In genomic region chr12:107088912-107089311, GRCh38 we compare ENCODE assay signal across 3 cellular contexts.
TF ChIP-seq lines count a peak whose summit lies in the region.

No MANE protein-coding gene starts in this region.

TF ChIP-seq in SK-N-SH treated with all-trans-retinoic acid at 6 μM for 48 hours, 23 proteins besides CTCF, POLR2A, EP300 and RAD21:
- TF ChIP-seq ZC3H10 (CRISPR knock-in tag; IDR thresholded peaks at IDR 0.05) (no peak), ZFP3 (CRISPR knock-in tag; IDR thresholded peaks at IDR 0.05) (no peak), GLIS3 (CRISPR knock-in tag; IDR thresholded peaks at IDR 0.05) (no peak), ISL1 (CRISPR knock-in tag; IDR thresholded peaks at IDR 0.05) (no peak), ZNF8 (CRISPR knock-in tag; IDR thresholded peaks at IDR 0.05) (peak; percentile 96), ZFP30 (CRISPR knock-in tag; IDR thresholded peaks at IDR 0.05) (no peak)
TF ChIP-seq in SK-N-SH treated with all-trans-retinoic acid at 6 μM for 48 hours: peak in this region for 1.

TF ChIP-seq in SK-N-SH, 30 proteins besides CTCF, POLR2A, EP300 and RAD21:
- TF ChIP-seq ZBTB33 (IDR thresholded peaks at IDR 0.05; ENCODE audit: borderline replicate concordance, low read depth) (no peak), JUND (IDR thresholded peaks at IDR 0.05) (no peak), YY1 (IDR thresholded peaks at IDR 0.05; ENCODE audit: low read depth) (no peak), NRF1 (IDR thresholded peaks at IDR 0.05; ENCODE audit: low read depth, low read length) (no peak), REST (IDR thresholded peaks at IDR 0.05; ENCODE audit: low read depth, low read length) (no peak), RFX5 (IDR thresholded peaks at IDR 0.05; ENCODE audit: low read length) (no peak), GABPA (IDR thresholded peaks at IDR 0.05; ENCODE audit: low read depth) (no peak), FOXM1 (IDR thresholded peaks at IDR 0.05; ENCODE audit: low read depth) (no peak), FOSL2 (IDR thresholded peaks at IDR 0.05; ENCODE audit: borderline replicate concordance, low read depth) (no peak), TCF12 (IDR thresholded peaks at IDR 0.05) (no peak)
- TF ChIP-seq, protein P1, sequence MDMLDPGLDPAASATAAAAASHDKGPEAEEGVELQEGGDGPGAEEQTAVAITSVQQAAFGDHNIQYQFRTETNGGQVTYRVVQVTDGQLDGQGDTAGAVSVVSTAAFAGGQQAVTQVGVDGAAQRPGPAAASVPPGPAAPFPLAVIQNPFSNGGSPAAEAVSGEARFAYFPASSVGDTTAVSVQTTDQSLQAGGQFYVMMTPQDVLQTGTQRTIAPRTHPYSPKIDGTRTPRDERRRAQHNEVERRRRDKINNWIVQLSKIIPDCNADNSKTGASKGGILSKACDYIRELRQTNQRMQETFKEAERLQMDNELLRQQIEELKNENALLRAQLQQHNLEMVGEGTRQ (IDR thresholded peaks at IDR 0.05; ENCODE audit: borderline replicate concordance, low read depth, low read length): no peak
- TF ChIP-seq, protein P2, sequence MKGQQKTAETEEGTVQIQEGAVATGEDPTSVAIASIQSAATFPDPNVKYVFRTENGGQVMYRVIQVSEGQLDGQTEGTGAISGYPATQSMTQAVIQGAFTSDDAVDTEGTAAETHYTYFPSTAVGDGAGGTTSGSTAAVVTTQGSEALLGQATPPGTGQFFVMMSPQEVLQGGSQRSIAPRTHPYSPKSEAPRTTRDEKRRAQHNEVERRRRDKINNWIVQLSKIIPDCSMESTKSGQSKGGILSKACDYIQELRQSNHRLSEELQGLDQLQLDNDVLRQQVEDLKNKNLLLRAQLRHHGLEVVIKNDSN (IDR thresholded peaks at IDR 0.05; ENCODE audit: borderline replicate concordance, low read depth): no peak

TF ChIP-seq in K562, 482 proteins besides CTCF, POLR2A, EP300 and RAD21 (continued from another document):
- TF ChIP-seq, protein P3, sequence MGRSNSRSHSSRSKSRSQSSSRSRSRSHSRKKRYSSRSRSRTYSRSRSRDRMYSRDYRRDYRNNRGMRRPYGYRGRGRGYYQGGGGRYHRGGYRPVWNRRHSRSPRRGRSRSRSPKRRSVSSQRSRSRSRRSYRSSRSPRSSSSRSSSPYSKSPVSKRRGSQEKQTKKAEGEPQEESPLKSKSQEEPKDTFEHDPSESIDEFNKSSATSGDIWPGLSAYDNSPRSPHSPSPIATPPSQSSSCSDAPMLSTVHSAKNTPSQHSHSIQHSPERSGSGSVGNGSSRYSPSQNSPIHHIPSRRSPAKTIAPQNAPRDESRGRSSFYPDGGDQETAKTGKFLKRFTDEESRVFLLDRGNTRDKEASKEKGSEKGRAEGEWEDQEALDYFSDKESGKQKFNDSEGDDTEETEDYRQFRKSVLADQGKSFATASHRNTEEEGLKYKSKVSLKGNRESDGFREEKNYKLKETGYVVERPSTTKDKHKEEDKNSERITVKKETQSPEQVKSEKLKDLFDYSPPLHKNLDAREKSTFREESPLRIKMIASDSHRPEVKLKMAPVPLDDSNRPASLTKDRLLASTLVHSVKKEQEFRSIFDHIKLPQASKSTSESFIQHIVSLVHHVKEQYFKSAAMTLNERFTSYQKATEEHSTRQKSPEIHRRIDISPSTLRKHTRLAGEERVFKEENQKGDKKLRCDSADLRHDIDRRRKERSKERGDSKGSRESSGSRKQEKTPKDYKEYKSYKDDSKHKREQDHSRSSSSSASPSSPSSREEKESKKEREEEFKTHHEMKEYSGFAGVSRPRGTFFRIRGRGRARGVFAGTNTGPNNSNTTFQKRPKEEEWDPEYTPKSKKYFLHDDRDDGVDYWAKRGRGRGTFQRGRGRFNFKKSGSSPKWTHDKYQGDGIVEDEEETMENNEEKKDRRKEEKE (IDR thresholded peaks at IDR 0.05; ENCODE audit: borderline replicate concordance in 1 of 2, control insufficient read depth in 1 of 2, low read depth in 2 of 2, low read length in 1 of 2): no peak
TF ChIP-seq in K562: peak in this region for 1.
